ENCODE assay signal across 27 cellular contexts in genomic region chr9:97284798-97285197, GRCh38. TPM values are rescaled to one million over a fixed set of nuclear protein-coding genes. Genes with fewer than 3 reads are reported as not detected.
A peak's percentile ranks its signal among the peaks of the same experiment; 100 is the strongest.
DNase-seq lines count a peak whose midpoint lies in the region; ATAC-seq, FAIRE-seq and TF ChIP-seq lines count a peak whose summit lies in the region.
"Had no signal": no experiment of that assay in that cellular context is flagged by ENCODE, and none has a peak within 500 bp of the region (broad histone marks: within the 10 kb centered on the region; RNA-seq: fewer than 3 reads in every experiment).

No MANE protein-coding gene starts in this region.

- H3K79me2 ChIP-seq in OCI-LY3 (ENCODE audit: low read length) (no peaks in the 10 kb centered on the region), Karpas-422 (ENCODE audit: low read length) (no peaks in the 10 kb centered on the region)
- H3K79me2 ChIP-seq: parathyroid adenoma had no signal

- H3K36me3 ChIP-seq in OCI-LY3 (replicated peaks; ENCODE audit: low read depth, low read length): peaks cover 3% of the 10 kb centered on the region
- H3K36me3 ChIP-seq in Karpas-422 (ENCODE audit: insufficient read depth, low read length): peaks cover 18% of the 10 kb centered on the region; the same call in 1 of the 2 replicates

- WGBS in A549 (ENCODE audit: missing lambda C conversion rate): 34% methylated on average over 2 of the region's 2 CpGs

- TF ChIP-seq RAD21 in A549 (conservative IDR thresholded peaks at IDR 0.05 in 1 of 2, IDR thresholded peaks at IDR 0.05 in 1 of 2): no peak

- H3K9me2 ChIP-seq in Karpas-422 (replicated peaks; ENCODE audit: insufficient read depth, low read length): no peaks in the 10 kb centered on the region

- no peaks in the 10 kb centered on the region for H3K27me3 ChIP-seq in OCI-LY3 (ENCODE audit: low read depth, low read length)
- H3K27me3 ChIP-seq in Karpas-422 (ENCODE audit: low read length): no peaks in the 10 kb centered on the region
- H3K27me3 ChIP-seq: upper lobe of right lung had no signal

- no peak overlapping the region for H2AFZ ChIP-seq in OCI-LY3 (ENCODE audit: low read depth, low read length)
- no peak overlapping the region for H2AFZ ChIP-seq in Karpas-422 (ENCODE audit: low read length)
- H2AFZ ChIP-seq: GM23248, parathyroid adenoma had no signal

- H3K4me1 ChIP-seq in A549 (no peaks in the 10 kb centered on the region), OCI-LY3 (ENCODE audit: low read length) (no peaks in the 10 kb centered on the region), Karpas-422 (ENCODE audit: low read length) (no peaks in the 10 kb centered on the region)
- H3K4me1 ChIP-seq: parathyroid adenoma, upper lobe of right lung had no signal

- H3K27ac ChIP-seq in A549: no peak overlapping the region
- no peak overlapping the region for H3K27ac ChIP-seq in OCI-LY3 (ENCODE audit: low read length)
- no peak overlapping the region for H3K27ac ChIP-seq in Karpas-422 (ENCODE audit: low read length)
- H3K27ac ChIP-seq: epithelial cell of prostate, GM23248, parathyroid adenoma, upper lobe of right lung had no signal

- H3K4me2 ChIP-seq in A549: no peak overlapping the region
- H3K4me2 ChIP-seq in OCI-LY3 (ENCODE audit: low read length): no peak overlapping the region
- no peak overlapping the region for H3K4me2 ChIP-seq in Karpas-422 (ENCODE audit: low read depth, low read length, poor library complexity, severe bottlenecking)

- H4K20me1 ChIP-seq in OCI-LY3 (ENCODE audit: insufficient read depth, low read length) (no peaks in the 10 kb centered on the region), Karpas-422 (ENCODE audit: insufficient read depth, low read depth, low read length) (no peaks in the 10 kb centered on the region)

- no peak for TF ChIP-seq CTCF in A549 (IDR thresholded peaks at IDR 0.05)
- TF ChIP-seq CTCF in GM12872 (IDR thresholded peaks at IDR 0.05; ENCODE audit: insufficient read depth, low read depth, low read length): peak; percentile 17; the same call in 1 of the 3 replicates
- peak; percentile 20; the same call in 1 of the 2 replicates for TF ChIP-seq CTCF in OCI-LY3 (IDR thresholded peaks at IDR 0.05; ENCODE audit: low read depth, low read length)
- TF ChIP-seq CTCF in fibroblast of mammary gland (conservative IDR thresholded peaks at IDR 0.05; ENCODE audit: control insufficient read depth, insufficient read depth, low read depth, low read length): peak; percentile 29
- TF ChIP-seq CTCF in D721Med (IDR thresholded peaks at IDR 0.05; ENCODE audit: insufficient read depth, missing control alignments): no peak

- no peak overlapping the region for H3K4me3 ChIP-seq in A549
- H3K4me3 ChIP-seq in OCI-LY3 (ENCODE audit: low read length): no peak overlapping the region
- H3K4me3 ChIP-seq in fibroblast of mammary gland (ENCODE audit: control insufficient read depth, low read depth, low read length): no peak overlapping the region
- no peak overlapping the region for H3K4me3 ChIP-seq in Karpas-422 (ENCODE audit: low read length)
- H3K4me3 ChIP-seq: GM23248, upper lobe of right lung had no signal

- no peak for DNase-seq in A549 (ENCODE audit: low read depth in 1 of 2, low spot score in 1 of 2)
- no peak for DNase-seq in fibroblast of mammary gland (ENCODE audit: low read depth)
- no peak for DNase-seq in DMS153 treated with DMSO at 0.1 percent for 48 hours (lab: John Stamatoyannopoulos, UW; ENCODE audit: unreplicated experiment)
- DNase-seq in Karpas-422: no peak
- no peak for DNase-seq in HuH-7 (ENCODE audit: low spot score)
- DNase-seq in D721Med (ENCODE audit: insufficient read length, low spot score): no peak
- DNase-seq: activated CD4-positive, alpha-beta T cell treated with anti-CD3 and anti-CD28 coated beads, Interleukin-2, amount 10 ng/mL, durations not matched to agents 24 days and 14 days; aorta; CD8-positive, alpha-beta T cell; central memory CD4-positive, alpha-beta T cell; DMS53; foreskin melanocyte; GM23248; hypothalamus; KG1; NCI-H1048; NCI-H1930; NCI-H226; NCI-H82; upper lobe of right lung had no signal

- no peak overlapping the region for H3K9ac ChIP-seq in OCI-LY3 (ENCODE audit: low read length)
- no peak overlapping the region for H3K9ac ChIP-seq in Karpas-422 (ENCODE audit: low read length)
- H3K9ac ChIP-seq: GM23248, parathyroid adenoma had no signal

- POLR2A ChIA-PET in A549 (lab: Yijun Ruan, JAX): no interaction called here

- FAIRE-seq in A549 (lab: Jason Lieb, UNC): no peak
- FAIRE-seq in D721Med (lab: Jason Lieb, UNC): no peak

- ATAC-seq in A549: no peak
- ATAC-seq: activated naive CD4-positive, alpha-beta T cell treated with anti-CD3 and anti-CD28 coated beads, Interleukin-2, amount 50 U/mL, for 72 hours; activated T-helper 17 cell treated with anti-CD3 and anti-CD28 coated beads, Interleukin-2, amount 50 U/mL, for 72 hours; CD8-positive, alpha-beta T cell; Panc1; upper lobe of right lung had no signal

- CTCF ChIA-PET in A549 (lab: Yijun Ruan, JAX): no interaction called here

- peaks cover 16% of the 10 kb centered on the region; the same call in 2 of the 3 replicates for H3K9me3 ChIP-seq in A549
- no peaks in the 10 kb centered on the region for H3K9me3 ChIP-seq in OCI-LY3 (ENCODE audit: insufficient read depth, low read length)
- peaks cover 8% of the 10 kb centered on the region; the same call in 1 of the 2 replicates for H3K9me3 ChIP-seq in Karpas-422 (ENCODE audit: low read length)
- H3K9me3 ChIP-seq: upper lobe of right lung had no signal

- TF ChIP-seq EP300 in A549 (IDR thresholded peaks at IDR 0.05): no peak

- no peak for TF ChIP-seq POLR2A in A549 (IDR thresholded peaks at IDR 0.05; ENCODE audit: low read length)

TF ChIP-seq in A549, 52 proteins besides CTCF, POLR2A, EP300 and RAD21:
- TF ChIP-seq JUN (IDR thresholded peaks at IDR 0.05) (no peak), ZFP36 (IDR thresholded peaks at IDR 0.05; ENCODE audit: borderline replicate concordance, partially characterized antibody) (peak; percentile 85)

RNA-seq across cellular contexts. Expression of gene CCDC180, which starts 22.7 kb away (rescaled TPM):
- polyA plus RNA-seq in A549 (2011; rRNA removed): 1.7 and 2.2 TPM in 2 replicates
- 0.21 and 0.23 TPM in 2 replicates for polyA plus RNA-seq in A549 (2012; cell fraction: cytosol; rRNA removed)
- 0.98 and 1.6 TPM in 2 replicates for polyA plus RNA-seq in A549 (2012; cell fraction: nucleus; rRNA removed)
- polyA plus RNA-seq in A549 (2017; fragmentation: RNase III; extraction: RNeasy Plus Mini Kit Qiagen cat#74134 plus additional on column Dnase treatment): 1.6 to 2.4 TPM (median 2.2 TPM) in 3 replicates
- 2.1 and 2.7 TPM in 2 replicates for polyA minus RNA-seq in A549 (2011; rRNA and poly(A)+ RNA removed)
- total RNA-seq in Karpas-422 (2014; rRNA removed; shearing (Covaris generic); ENCODE audit: low replicate concordance): 5.4 and 8.6 TPM in 2 replicates

Comparison
In these comparisons a context has a peak if more than half of its experiments do, and no peak if none do; other contexts are left out.
1. CTCF ChIP-seq: peak in GM12872 (single experiment), OCI-LY3 (single experiment) and fibroblast of mammary gland (single experiment); none in A549 (single experiment) and D721Med (single experiment).